ENCODE assay signal across 8 cellular contexts in the genomic region with DNA sequence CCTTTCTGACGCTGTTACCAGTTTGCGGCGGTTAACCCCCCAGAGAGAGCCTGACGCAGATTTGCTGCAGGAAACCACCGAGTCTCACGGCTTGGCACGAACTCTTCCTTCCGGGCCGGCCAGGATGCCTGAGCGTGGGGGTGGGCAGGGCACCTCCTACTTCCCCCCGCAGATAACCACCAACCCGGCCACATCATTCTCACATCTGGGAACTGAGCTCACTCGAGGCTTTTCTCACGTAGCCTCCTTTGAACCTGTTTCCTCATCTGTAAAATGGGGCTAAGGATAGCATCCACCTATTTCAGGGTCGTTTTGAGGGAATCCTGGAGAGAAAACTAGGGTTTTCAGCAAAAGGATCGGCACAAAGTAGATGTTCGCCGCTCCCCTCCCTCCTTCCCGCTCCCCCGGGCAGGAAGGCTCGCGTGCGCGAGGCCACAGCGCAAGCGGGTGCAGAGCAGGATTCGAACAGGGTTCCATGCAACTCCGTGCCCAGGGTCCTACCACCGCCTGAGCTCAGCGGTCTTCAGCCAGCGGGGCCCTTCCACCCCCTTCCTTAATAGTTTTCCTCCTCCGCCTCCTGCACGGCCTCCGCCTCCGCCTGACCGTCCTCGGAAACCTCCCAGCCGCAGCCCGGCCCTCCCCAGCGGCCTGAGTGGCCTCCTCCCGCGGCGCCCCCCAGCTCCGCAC. TPM values are rescaled to one million over a fixed set of nuclear protein-coding genes. Genes with fewer than 3 reads are reported as not detected.
DNase-seq lines count a peak whose midpoint lies in the region; ATAC-seq, FAIRE-seq and TF ChIP-seq lines count a peak whose summit lies in the region.

No MANE protein-coding gene starts in this region.

- no peaks in the 10 kb centered on the region for H3K27me3 ChIP-seq in naive thymus-derived CD4-positive, alpha-beta T cell (ENCODE audit: control insufficient read depth in 2 of 2, insufficient read depth in 2 of 2, low read length in 2 of 2)

- intact Hi-C loops in naive thymus-derived CD4-positive, alpha-beta T cell (cut with micrococcal nuclease), result loop anchor here (1.0 to 10.0 kb wide), 11 partner anchors 12 to 553 kb away; a partner anchor contains a TSS

- H3K27ac Mint-ChIP-seq in naive thymus-derived CD4-positive, alpha-beta T cell, result peak overlapping the region; percentile 97 to 100 (median 99)

- CTCF ChIA-PET in naive thymus-derived CD4-positive, alpha-beta T cell (lab: Charles Lee), result interaction anchor here (0.8 to 1.5 kb wide), 6 partner anchors 19 to 39 kb away, joined by 3 to 7 read pairs (median 6); a partner anchor contains a TSS

- H3K27ac ChIP-seq in naive thymus-derived CD4-positive, alpha-beta T cell (ENCODE audit: low read depth, low read length), result peak overlapping the region; percentile 80

- peak; percentile 91 for TF ChIP-seq POLR2A in erythroblast (IDR thresholded peaks at IDR 0.05; ENCODE audit: low read length)

- FAIRE-seq in HTR-8/SVneo (lab: Jason Lieb, UNC), result no peak

- peaks cover 0 to 12% (median 0%) of the 10 kb centered on the region in 5 donors for H3K36me3 Mint-ChIP-seq in naive thymus-derived CD4-positive, alpha-beta T cell

- peaks cover 30 to 37% of the 10 kb centered on the region in 2 donors for H3K4me1 ChIP-seq in naive thymus-derived CD4-positive, alpha-beta T cell (ENCODE audit: control insufficient read depth in 2 of 2, insufficient read depth in 2 of 2, low read length in 2 of 2)

- peak overlapping the region; percentile 81 to 89 (median 85) for H3K4me3 Mint-ChIP-seq in naive thymus-derived CD4-positive, alpha-beta T cell

- H3K9me3 ChIP-seq in naive thymus-derived CD4-positive, alpha-beta T cell (ENCODE audit: control insufficient read depth in 2 of 3, low read length in 3 of 3), result no peaks in the 10 kb centered on the region

- no peaks in the 10 kb centered on the region for H3K36me3 ChIP-seq in naive thymus-derived CD4-positive, alpha-beta T cell (ENCODE audit: control insufficient read depth in 2 of 3, insufficient read depth in 3 of 3, low read length in 3 of 3)

- H3K4me1 Mint-ChIP-seq in naive thymus-derived CD4-positive, alpha-beta T cell, result peaks cover 25 to 66% (median 62%) of the 10 kb centered on the region in 7 donors

- peaks cover 0 to 5% (median 0%) of the 10 kb centered on the region in 11 donors for H3K9me3 Mint-ChIP-seq in naive thymus-derived CD4-positive, alpha-beta T cell

- POLR2A ChIA-PET in naive thymus-derived CD4-positive, alpha-beta T cell (lab: Charles Lee), result interaction anchor here (0.7 to 6.4 kb wide), 22 partner anchors 9 to 218 kb away, joined by 3 to 93 read pairs (median 5); a partner anchor contains a TSS

- DNase-seq in GM12864 (ENCODE audit: low read depth), result peak; percentile 93
- peak; percentile 95 to 98 for DNase-seq in NOMO-1 (lab: John Stamatoyannopoulos, UW; ENCODE audit: unreplicated experiment in 2 of 2)
- DNase-seq in activated CD8-positive, alpha-beta memory T cell treated with anti-CD3 and anti-CD28 coated beads, Interleukin-2, amount 50 U/mL, for 4 hours, result peak; percentile 93
- DNase-seq in erythroblast (lab: John Stamatoyannopoulos, UW), result peak; percentile 79 to 87
- peak; percentile 80 to 98 (median 97) for DNase-seq in naive thymus-derived CD4-positive, alpha-beta T cell
- DNase-seq in stimulated activated naive CD4-positive, alpha-beta T cell (lab: John Stamatoyannopoulos, UW), result peak; percentile 84 to 98 (median 94)
- DNase-seq in HTR-8/SVneo (ENCODE audit: insufficient read length, low spot score), result no peak

- H3K27me3 Mint-ChIP-seq in naive thymus-derived CD4-positive, alpha-beta T cell, result no peaks in the 10 kb centered on the region

- peak; percentile 46 for ATAC-seq in HG02623 (IDR thresholded peaks at IDR 0.05; ENCODE audit: unreplicated experiment)
- peak; percentile 88 for ATAC-seq in naive thymus-derived CD4-positive, alpha-beta T cell

- TF ChIP-seq CTCF in GM12864 (IDR thresholded peaks at IDR 0.05; ENCODE audit: low read depth, low read length, missing control alignments), result no peak

- H3K4me3 ChIP-seq in GM12864 (ENCODE audit: low read depth, low read length), result peak overlapping the region; percentile 72
- H3K4me3 ChIP-seq in naive thymus-derived CD4-positive, alpha-beta T cell (ENCODE audit: low read length), result peak overlapping the region; percentile 69

RNA-seq across cellular contexts. Expression of a gene that starts 23.7 kb away (rescaled TPM):
- total RNA-seq in naive thymus-derived CD4-positive, alpha-beta T cell, result 100 to 1,000 TPM in 3 of 5 experiments, 10 to 100 TPM in 2; 25.4 to 335 (median 135) TPM
- 100 to 1,000 TPM in 1 of 2 donors, 10 to 100 TPM in 1; 80.4 to 219 TPM for polyA plus RNA-seq in naive thymus-derived CD4-positive, alpha-beta T cell

RNA-seq across cellular contexts. Expression of a gene that starts 57.3 kb away (rescaled TPM):
- 10 to 100 TPM; 24.6 to 40.5 (median 36.2) TPM for total RNA-seq in naive thymus-derived CD4-positive, alpha-beta T cell
- 10 to 100 TPM; 17.6 to 27.6 TPM for polyA plus RNA-seq in naive thymus-derived CD4-positive, alpha-beta T cell
